8 cellular contexts compared by ENCODE assay signal in genomic region chr12:96427269-96427729, GRCh38. TPM values are rescaled to one million over a fixed set of nuclear protein-coding genes. Genes with fewer than 3 reads are reported as not detected.
A peak's percentile ranks its signal among the peaks of the same experiment; 100 is the strongest.
DNase-seq lines count a peak whose midpoint lies in the region; ATAC-seq and TF ChIP-seq lines count a peak whose summit lies in the region.

No MANE protein-coding gene starts in this region.

- H3K27me3 ChIP-seq in breast epithelium: no peaks in the 10 kb centered on the region
- no peaks in the 10 kb centered on the region for H3K27me3 ChIP-seq in stomach

- TF ChIP-seq CTCF in breast epithelium (IDR thresholded peaks at IDR 0.05): no peak
- no peak for TF ChIP-seq CTCF in stomach (IDR thresholded peaks at IDR 0.05)

- TF ChIP-seq POLR2A in breast epithelium (IDR thresholded peaks at IDR 0.05): no peak
- TF ChIP-seq POLR2A in stomach (IDR thresholded peaks at IDR 0.05): no peak

- H3K36me3 ChIP-seq in breast epithelium (no peaks in the 10 kb centered on the region), stomach (no peaks in the 10 kb centered on the region)

- H3K9me3 ChIP-seq in breast epithelium (no peaks in the 10 kb centered on the region), stomach (no peaks in the 10 kb centered on the region)

- WGBS in stomach, 5 donors: 42 to 63% (median 52%) methylated on average over 6 of the region's 6 CpGs

- H3K27ac ChIP-seq in breast epithelium: peak overlapping the region; percentile 81
- H3K27ac ChIP-seq in stomach: peak overlapping the region in 4 of 5 donors; percentile 61 to 79 (median 68)

- H3K4me1 ChIP-seq in breast epithelium (peaks cover 0 to 5% of the 10 kb centered on the region in 2 donors), stomach (no peaks in the 10 kb centered on the region)

- peak; percentile 40 for DNase-seq in Ammon's horn (ENCODE audit: low spot score)
- peak; percentile 96 for DNase-seq in NCI-H2171 treated with DMSO at 0.1 percent for 48 hours (lab: John Stamatoyannopoulos, UW)
- peak in 1 of 2 donors; percentile 35 for DNase-seq in breast epithelium (ENCODE audit: low spot score in 2 of 2)
- peak; percentile 24 for DNase-seq in left kidney (ENCODE audit: low read depth, low spot score)
- DNase-seq in stomach: peak; percentile 33
- no peak for DNase-seq in occipital lobe (lab: John Stamatoyannopoulos, UW)

- TF ChIP-seq EP300 in stomach (IDR thresholded peaks at IDR 0.05): no peak

- H3K4me3 ChIP-seq in breast epithelium: no peak overlapping the region
- H3K4me3 ChIP-seq in stomach: no peak overlapping the region

- ATAC-seq in HG03280 (IDR thresholded peaks at IDR 0.05; ENCODE audit: unreplicated experiment) (no peak), GM18517 (IDR thresholded peaks at IDR 0.05; ENCODE audit: unreplicated experiment) (no peak)

- intact Hi-C loops in breast epithelium (cut with DNase I; ENCODE audit: low total_unique reads): no loop called here
- intact Hi-C loops in stomach (cut with DNase I; ENCODE audit: low total_unique reads): no loop called here

RNA-seq across cellular contexts. Expression of gene CDK17, which starts 27.1 kb away (rescaled TPM):
- total RNA-seq in breast epithelium (100 to 1,000 TPM in 1 of 3 donors, 10 to 100 TPM in 2; 47.7 to 113 (median 81.0) TPM), stomach (100 to 1,000 TPM in 2 of 5 donors, 10 to 100 TPM in 3; 33.3 to 137 (median 92.7) TPM), occipital lobe (107 TPM)
- polyA plus RNA-seq in stomach: 1 to 10 TPM; 5.4 to 7.9 (median 7.8) TPM
